ENCODE assay signal across 19 cellular contexts in genomic region chr1:30257322-30257721, GRCh38.
"Had no signal": no experiment of that assay in that cellular context is flagged by ENCODE, and none has a peak within 500 bp of the region (broad histone marks: within the 10 kb centered on the region; RNA-seq: fewer than 3 reads in every experiment).

No MANE protein-coding gene starts in this region.

- DNase-seq: KBM-7, MV-4-11, NCI-H1048, NCI-H1105, NCI-H1417 treated with DMSO at 0.1 percent for 48 hours, NCI-H146, NCI-H1694 treated with DMSO at 0.1 percent for 48 hours, NCI-H1930, NCI-H2081, NCI-H2107, NCI-H2227 treated with DMSO at 0.1 percent for 48 hours, NCI-H524, NCI-H526 treated with DMSO at 0.1 percent for 48 hours, NCI-H774, SHP77 treated with DMSO at 0.1 percent for 48 hours, SJCRH30 had no signal

- H3K9me3 ChIP-seq: SJCRH30 had no signal

- ATAC-seq: Right ventricle myocardium inferior, SK-N-SH treated with all-trans-retinoic acid at 6 μM for 48 hours had no signal

- H3K27ac ChIP-seq: RWPE1, SJCRH30 had no signal

- H3K27me3 ChIP-seq: SJCRH30 had no signal

- H3K36me3 ChIP-seq: SJCRH30 had no signal

- H3K4me3 ChIP-seq: SJCRH30 had no signal

- H3K4me1 ChIP-seq: SJCRH30 had no signal
